8 cellular contexts compared by ENCODE assay signal in genomic region chr1:1779691-1780597, GRCh38.
A peak's percentile ranks its signal among the peaks of the same experiment; 100 is the strongest.
DNase-seq lines count a peak whose midpoint lies in the region; ATAC-seq and TF ChIP-seq lines count a peak whose summit lies in the region.

No MANE protein-coding gene starts in this region.

- no peaks in the 10 kb centered on the region for H3K9me3 ChIP-seq in ES-I3 (ENCODE audit: control insufficient read depth, insufficient read depth, low read length)

- in situ Hi-C loops in brain microvascular endothelial cell (cut with HindIII; ENCODE audit: low pct_ligation_motif_present, low sequenced_read_pairs): no loop called here

- H3K9ac ChIP-seq in ES-I3 (ENCODE audit: low read depth, low read length): peak overlapping the region; percentile 87

- H3K27ac ChIP-seq in brain microvascular endothelial cell: no peak overlapping the region

- DNase-seq in NAMALWA (ENCODE audit: low spot score) (peak; percentile 93), fibroblast of peridontal ligament (ENCODE audit: extremely low read depth) (peak; percentile 44), pons (ENCODE audit: low spot score) (peak; percentile 68), cortex of kidney (lab: John Stamatoyannopoulos, UW) (no peak), brain microvascular endothelial cell (no peak)
- peak; percentile 78 for DNase-seq in activated CD8-positive, alpha-beta memory T cell treated with anti-CD3 and anti-CD28 coated beads, Interleukin-2, amount 50 U/mL, for 48 hours

- H3K4me1 ChIP-seq in ES-I3 (ENCODE audit: insufficient read depth, low read length): peaks cover 46% of the 10 kb centered on the region

- peak; percentile 36 for ATAC-seq in GM21619 (IDR thresholded peaks at IDR 0.05; ENCODE audit: unreplicated experiment)

- H3K4me3 ChIP-seq in brain microvascular endothelial cell (ENCODE audit: low read depth, low read length): no peak overlapping the region

- no peak for TF ChIP-seq CTCF in brain microvascular endothelial cell (IDR thresholded peaks at IDR 0.05; ENCODE audit: low read depth, low read length, missing control alignments)

- H3K27me3 ChIP-seq in brain microvascular endothelial cell (replicated peaks): no peaks in the 10 kb centered on the region

- H3K36me3 ChIP-seq in ES-I3 (ENCODE audit: insufficient read depth, low read length) (no peaks in the 10 kb centered on the region), brain microvascular endothelial cell (replicated peaks) (peaks cover 4% of the 10 kb centered on the region)

Comparison
In these comparisons a context has a peak if more than half of its experiments do, and no peak if none do; other contexts are left out.
1. DNase-seq: peak in NAMALWA (single experiment), activated CD8-positive, alpha-beta memory T cell treated with anti-CD3 and anti-CD28 coated beads, Interleukin-2, amount 50 U/mL, for 48 hours (single experiment), fibroblast of peridontal ligament (single experiment) and pons (single experiment); none in cortex of kidney (single experiment) and brain microvascular endothelial cell (single experiment).